ENCODE assay signal across 21 cellular contexts in genomic region chr5:81534481-81534840, GRCh38.
DNase-seq lines count a peak whose midpoint lies in the region; ATAC-seq and TF ChIP-seq lines count a peak whose summit lies in the region.
"Had no signal": no experiment of that assay in that cellular context is flagged by ENCODE, and none has a peak within 500 bp of the region (broad histone marks: within the 10 kb centered on the region; RNA-seq: fewer than 3 reads in every experiment).

No MANE protein-coding gene starts in this region.

- DNase-seq in AG10803 (ENCODE audit: low read depth) (peak; percentile 11), T-cell (no peak), fibroblast of pulmonary artery (ENCODE audit: low read depth) (peak; percentile 79), Kasumi-1 (lab: John Stamatoyannopoulos, UW) (no peak), NCI-H146 (lab: John Stamatoyannopoulos, UW) (no peak)
- no peak for DNase-seq in CD4-positive, alpha-beta memory T cell
- DNase-seq: activated CD4-positive, alpha-beta T cell treated with anti-CD3 and anti-CD28 coated beads for 4 hours; activated effector memory CD4-positive, alpha-beta T cell treated with Interleukin-2 at 50 U/mL for 16 hours; adrenal gland; foreskin keratinocyte; GDM1; KBM-7; left ventricle myocardium inferior; NCI-H187; pancreas; sigmoid colon; SW 1271; upper lobe of right lung had no signal

- H3K9me3 Mint-ChIP-seq in CD4-positive, alpha-beta memory T cell = peaks cover 0 to 6% (median 0%) of the 10 kb centered on the region in 8 donors
- no peaks in the 10 kb centered on the region for H3K9me3 Mint-ChIP-seq in T-cell
- H3K9me3 Mint-ChIP-seq: natural killer cell treated with Interleukin-12 subunit alpha and Interleukin-12 subunit beta and Interleukin-15 and Interleukin-18, amount 100 ng/mL, for 72 hours had no signal

- POLR2A ChIA-PET in CD4-positive, alpha-beta memory T cell (lab: Charles Lee; ENCODE audit: partially characterized antibody) = no interaction called here
- POLR2A ChIA-PET in T-cell (lab: Charles Lee) = no interaction called here

- no peak overlapping the region for H3K27ac ChIP-seq in CD4-positive, alpha-beta memory T cell (ENCODE audit: low read depth, low read length)
- H3K27ac ChIP-seq: adrenal gland, breast epithelium, foreskin keratinocyte, left ventricle myocardium inferior, upper lobe of right lung had no signal

- peaks cover 33% of the 10 kb centered on the region for H3K4me1 ChIP-seq in CD4-positive, alpha-beta memory T cell (ENCODE audit: insufficient read depth, low read length)
- H3K4me1 ChIP-seq: adrenal gland, breast epithelium, foreskin keratinocyte, upper lobe of right lung had no signal

- TF ChIP-seq CTCF in AG10803 (conservative IDR thresholded peaks at IDR 0.05; ENCODE audit: low read length) (no peak), fibroblast of pulmonary artery (IDR thresholded peaks at IDR 0.05; ENCODE audit: low read length, missing control alignments) (no peak)

- H3K36me3 Mint-ChIP-seq in CD4-positive, alpha-beta memory T cell = peaks cover 0 to 21% of the 10 kb centered on the region in 2 donors
- H3K36me3 Mint-ChIP-seq in T-cell = peaks cover 19% of the 10 kb centered on the region
- H3K36me3 Mint-ChIP-seq: natural killer cell treated with Interleukin-12 subunit alpha and Interleukin-12 subunit beta and Interleukin-15 and Interleukin-18, amount 100 ng/mL, for 72 hours had no signal

- CTCF ChIA-PET in CD4-positive, alpha-beta memory T cell (lab: Charles Lee; ENCODE audit: partially characterized antibody) = no interaction called here
- CTCF ChIA-PET in T-cell (lab: Charles Lee) = no interaction called here

- H3K27ac Mint-ChIP-seq in CD4-positive, alpha-beta memory T cell = peak overlapping the region in 6 of 7 donors; percentile 15 to 66 (median 52)
- peak overlapping the region; percentile 75 to 86 for H3K27ac Mint-ChIP-seq in T-cell
- H3K27ac Mint-ChIP-seq: natural killer cell treated with Interleukin-12 subunit alpha and Interleukin-12 subunit beta and Interleukin-15 and Interleukin-18, amount 100 ng/mL, for 72 hours had no signal

- H3K27me3 Mint-ChIP-seq in CD4-positive, alpha-beta memory T cell = no peaks in the 10 kb centered on the region
- H3K27me3 Mint-ChIP-seq in T-cell = no peaks in the 10 kb centered on the region
- H3K27me3 Mint-ChIP-seq: natural killer cell treated with Interleukin-12 subunit alpha and Interleukin-12 subunit beta and Interleukin-15 and Interleukin-18, amount 100 ng/mL, for 72 hours had no signal

- intact Hi-C loops in CD4-positive, alpha-beta memory T cell (cut with micrococcal nuclease) = no loop called here

- no peaks in the 10 kb centered on the region for H3K9me3 ChIP-seq in CD4-positive, alpha-beta memory T cell (ENCODE audit: control insufficient read depth in 1 of 2, low read length in 2 of 2)
- H3K9me3 ChIP-seq: adrenal gland, breast epithelium, left ventricle myocardium inferior, pancreas, sigmoid colon, upper lobe of right lung had no signal

- no peaks in the 10 kb centered on the region for H3K36me3 ChIP-seq in CD4-positive, alpha-beta memory T cell (ENCODE audit: insufficient read depth, low read length)
- H3K36me3 ChIP-seq: adrenal gland, breast epithelium, left ventricle myocardium inferior, pancreas, upper lobe of right lung had no signal

- peak overlapping the region in 2 of 8 donors; percentile 17 to 40 for H3K4me3 Mint-ChIP-seq in CD4-positive, alpha-beta memory T cell
- peak overlapping the region in 1 of 3 donors; percentile 41 for H3K4me3 Mint-ChIP-seq in T-cell
- H3K4me3 Mint-ChIP-seq: natural killer cell treated with Interleukin-12 subunit alpha and Interleukin-12 subunit beta and Interleukin-15 and Interleukin-18, amount 100 ng/mL, for 72 hours had no signal

- H3K4me3 ChIP-seq in AG10803 (ENCODE audit: low read length) (no peak overlapping the region), fibroblast of pulmonary artery (replicated peaks; ENCODE audit: low read depth, low read length) (no peak overlapping the region)
- no peak overlapping the region for H3K4me3 ChIP-seq in CD4-positive, alpha-beta memory T cell (ENCODE audit: low read length in 2 of 2)
- H3K4me3 ChIP-seq: adrenal gland, breast epithelium, left ventricle myocardium inferior, pancreas, sigmoid colon, upper lobe of right lung had no signal

- H3K4me1 Mint-ChIP-seq in CD4-positive, alpha-beta memory T cell = peaks cover 42 to 58% (median 49%) of the 10 kb centered on the region in 4 donors
- H3K4me1 Mint-ChIP-seq in T-cell = peaks cover 61 to 68% (median 64%) of the 10 kb centered on the region in 3 donors

- ATAC-seq in T-cell (replicated peaks in 1 of 4) = no peak
- no peak for ATAC-seq in GM18873 (IDR thresholded peaks at IDR 0.05; ENCODE audit: low FRiP score, unreplicated experiment)
- ATAC-seq: foreskin keratinocyte; natural killer cell treated with Interleukin-12 subunit alpha and Interleukin-12 subunit beta and Interleukin-15 and Interleukin-18, amount 100 ng/mL, for 72 hours; upper lobe of right lung had no signal

- H3K27me3 ChIP-seq in CD4-positive, alpha-beta memory T cell (ENCODE audit: insufficient read depth, low read length) = no peaks in the 10 kb centered on the region
- H3K27me3 ChIP-seq: adrenal gland, breast epithelium, foreskin keratinocyte, pancreas, sigmoid colon, upper lobe of right lung had no signal

Comparison
In these comparisons a context has a peak if more than half of its experiments do, and no peak if none do; other contexts are left out.
1. DNase-seq: peak in AG10803 (single experiment) and fibroblast of pulmonary artery (single experiment); none in CD4-positive, alpha-beta memory T cell (0 of 5), T-cell (0 of 34), Kasumi-1 (0 of 2) and NCI-H146 (single experiment).